1 cellular context compared by ENCODE assay signal in the genomic region with DNA sequence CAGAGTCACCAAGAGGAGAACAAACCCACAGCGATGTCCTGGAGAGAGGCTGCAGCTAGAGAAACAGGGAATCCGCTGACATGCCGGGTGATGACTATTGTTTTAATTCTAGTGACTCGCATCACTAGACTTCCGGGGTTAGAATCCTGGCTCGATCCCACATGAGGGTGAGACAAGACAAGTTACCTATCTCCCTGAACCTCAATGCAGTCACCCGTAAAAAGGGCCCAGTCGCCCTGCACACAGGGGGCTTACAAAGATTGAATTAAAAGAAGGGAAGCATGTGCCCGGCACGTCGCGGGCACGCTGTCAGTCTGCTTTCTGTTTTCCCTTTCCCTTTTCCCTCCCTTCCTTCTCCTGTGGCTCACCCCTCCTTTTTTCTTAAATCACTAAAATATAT.
TF ChIP-seq lines count a peak whose summit lies in the region.

No MANE protein-coding gene starts in this region.

TF ChIP-seq in IMR-90, 13 proteins besides CTCF, POLR2A, EP300 and RAD21 (continued from another document):
- TF ChIP-seq, protein P1, sequence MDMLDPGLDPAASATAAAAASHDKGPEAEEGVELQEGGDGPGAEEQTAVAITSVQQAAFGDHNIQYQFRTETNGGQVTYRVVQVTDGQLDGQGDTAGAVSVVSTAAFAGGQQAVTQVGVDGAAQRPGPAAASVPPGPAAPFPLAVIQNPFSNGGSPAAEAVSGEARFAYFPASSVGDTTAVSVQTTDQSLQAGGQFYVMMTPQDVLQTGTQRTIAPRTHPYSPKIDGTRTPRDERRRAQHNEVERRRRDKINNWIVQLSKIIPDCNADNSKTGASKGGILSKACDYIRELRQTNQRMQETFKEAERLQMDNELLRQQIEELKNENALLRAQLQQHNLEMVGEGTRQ (IDR thresholded peaks at IDR 0.05; ENCODE audit: low read depth, low read length): no peak
- TF ChIP-seq, protein P2, sequence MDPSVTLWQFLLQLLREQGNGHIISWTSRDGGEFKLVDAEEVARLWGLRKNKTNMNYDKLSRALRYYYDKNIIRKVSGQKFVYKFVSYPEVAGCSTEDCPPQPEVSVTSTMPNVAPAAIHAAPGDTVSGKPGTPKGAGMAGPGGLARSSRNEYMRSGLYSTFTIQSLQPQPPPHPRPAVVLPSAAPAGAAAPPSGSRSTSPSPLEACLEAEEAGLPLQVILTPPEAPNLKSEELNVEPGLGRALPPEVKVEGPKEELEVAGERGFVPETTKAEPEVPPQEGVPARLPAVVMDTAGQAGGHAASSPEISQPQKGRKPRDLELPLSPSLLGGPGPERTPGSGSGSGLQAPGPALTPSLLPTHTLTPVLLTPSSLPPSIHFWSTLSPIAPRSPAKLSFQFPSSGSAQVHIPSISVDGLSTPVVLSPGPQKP (IDR thresholded peaks at IDR 0.05; ENCODE audit: borderline replicate concordance, low read depth, low read length): no peak
- TF ChIP-seq RFX5 (IDR thresholded peaks at IDR 0.05; ENCODE audit: low read depth, low read length) (no peak), NFE2L2 (IDR thresholded peaks at IDR 0.05; ENCODE audit: low read depth, low read length) (no peak)
